ENCODE assay signal across 16 cellular contexts in the genomic region with DNA sequence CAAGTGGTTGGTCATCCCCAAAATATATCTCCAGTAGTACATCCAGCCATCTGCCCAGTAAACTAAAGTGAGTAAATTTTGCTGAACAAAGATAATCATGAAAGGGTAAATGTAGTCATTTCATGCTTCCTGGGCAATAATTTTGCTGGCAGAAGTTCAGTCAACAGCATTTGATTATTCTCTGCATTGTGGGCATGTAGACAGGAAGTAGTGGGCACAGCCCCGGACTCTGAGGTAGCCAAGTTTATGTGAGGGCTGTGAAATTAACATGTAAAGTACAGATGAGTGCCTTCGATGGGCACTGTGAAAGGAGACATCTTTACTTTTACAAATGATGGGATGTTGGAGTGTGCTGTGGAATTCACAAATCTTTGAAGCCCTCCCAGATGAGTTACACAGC.
DNase-seq lines count a peak whose midpoint lies in the region; ATAC-seq and TF ChIP-seq lines count a peak whose summit lies in the region.
"Had no signal": no experiment of that assay in that cellular context is flagged by ENCODE, and none has a peak within 500 bp of the region (broad histone marks: within the 10 kb centered on the region; RNA-seq: fewer than 3 reads in every experiment).

No MANE protein-coding gene starts in this region.

- H3K79me2 ChIP-seq in DND-41 (ENCODE audit: insufficient read depth, low read length), result no peaks in the 10 kb centered on the region

- ATAC-seq in DND-41 (ENCODE audit: insufficient read depth, low read depth), result peak; percentile 67
- ATAC-seq: GM12878 had no signal

- H3K4me2 ChIP-seq in DND-41 (ENCODE audit: insufficient read depth, low read length), result peak overlapping the region; percentile 30; the same call in 1 of the 2 replicates

- no peaks in the 10 kb centered on the region for H3K9me3 Mint-ChIP-seq in nephron progenitor cell
- H3K9me3 Mint-ChIP-seq: CD4-positive, alpha-beta T cell had no signal

- H3K9me3 ChIP-seq in DND-41 (ENCODE audit: insufficient read depth, low read length, severe bottlenecking), result no peaks in the 10 kb centered on the region

- H3K4me1 ChIP-seq in DND-41 (ENCODE audit: insufficient read depth, low read length), result peaks cover 55% of the 10 kb centered on the region

- no peak overlapping the region for H3K4me3 Mint-ChIP-seq in nephron progenitor cell
- H3K4me3 Mint-ChIP-seq: CD4-positive, alpha-beta T cell; IgD-negative memory B cell had no signal

- H3K4me3 ChIP-seq in DND-41 (ENCODE audit: low read depth in 1 of 2, low read length in 2 of 2), result no peak overlapping the region; a peak in 1 of 4 replicates
- H3K4me3 ChIP-seq: GM12878, GM23248 had no signal

- peaks cover 6% of the 10 kb centered on the region for H3K27me3 Mint-ChIP-seq in nephron progenitor cell (ENCODE audit: low read depth, poor library complexity)
- H3K27me3 Mint-ChIP-seq: CD4-positive, alpha-beta T cell; IgD-negative memory B cell had no signal

- TF ChIP-seq CTCF in DND-41 (IDR thresholded peaks at IDR 0.05; ENCODE audit: borderline replicate concordance, extremely low read depth, low read length, poor library complexity, severe bottlenecking) (no peak), nephron progenitor cell (IDR thresholded peaks at IDR 0.05) (no peak)

- peaks cover 18% of the 10 kb centered on the region for H3K36me3 Mint-ChIP-seq in nephron progenitor cell (ENCODE audit: low read depth)
- H3K36me3 Mint-ChIP-seq: IgD-negative memory B cell had no signal

- DNase-seq in NCI-H748 (lab: John Stamatoyannopoulos, UW; ENCODE audit: unreplicated experiment) (peak; percentile 6), NCI-H748 treated with DMSO at 0.1 percent for 48 hours (lab: John Stamatoyannopoulos, UW) (no peak), DND-41 (peak; percentile 53), NCI-H446 treated with DMSO at 0.1 percent for 48 hours (lab: John Stamatoyannopoulos, UW) (peak; percentile 45), nephron progenitor cell (no peak), EL (no peak), D341Med (ENCODE audit: low spot score) (no peak), DMS79 treated with DMSO at 0.1 percent for 48 hours (lab: John Stamatoyannopoulos, UW) (no peak)
- DNase-seq: AML-193; C1 segment of cervical spinal cord; CD4-positive, alpha-beta T cell; GM23248; H7 had no signal

- H3K27ac Mint-ChIP-seq in nephron progenitor cell, result peak overlapping the region; percentile 9
- H3K27ac Mint-ChIP-seq: CD4-positive, alpha-beta T cell; IgD-negative memory B cell had no signal

- no peaks in the 10 kb centered on the region for H3K36me3 ChIP-seq in DND-41 (ENCODE audit: insufficient read depth, low read length)

- no peaks in the 10 kb centered on the region for H4K20me1 ChIP-seq in DND-41 (ENCODE audit: insufficient read depth, low read length)

- peak overlapping the region; percentile 28; the same call in 1 of the 2 replicates for H2AFZ ChIP-seq in DND-41 (ENCODE audit: low read depth, low read length)
- H2AFZ ChIP-seq: GM23248 had no signal

- peak overlapping the region; percentile 15; the same call in 1 of the 2 replicates for H3K9ac ChIP-seq in DND-41 (ENCODE audit: low read depth, low read length)
- H3K9ac ChIP-seq: GM23248 had no signal

- H3K27ac ChIP-seq in DND-41 (ENCODE audit: low read length), result peak overlapping the region; percentile 77
- H3K27ac ChIP-seq: 22Rv1, GM23248 had no signal

- H3K27me3 ChIP-seq in DND-41 (ENCODE audit: insufficient read depth, low read length, poor library complexity), result no peaks in the 10 kb centered on the region

- H3K4me1 Mint-ChIP-seq in nephron progenitor cell, result peaks cover 28% of the 10 kb centered on the region
- H3K4me1 Mint-ChIP-seq: IgD-negative memory B cell had no signal

Comparison
In these comparisons a context has a peak if more than half of its experiments do, and no peak if none do; other contexts are left out.
1. DNase-seq: peak in NCI-H748 (single experiment), DND-41 (single experiment) and NCI-H446 treated with DMSO at 0.1 percent for 48 hours (single experiment); none in NCI-H748 treated with DMSO at 0.1 percent for 48 hours (single experiment), nephron progenitor cell (single experiment), EL (single experiment), D341Med (single experiment) and DMS79 treated with DMSO at 0.1 percent for 48 hours (single experiment).